2 cellular contexts compared by ENCODE assay signal in the genomic region with DNA sequence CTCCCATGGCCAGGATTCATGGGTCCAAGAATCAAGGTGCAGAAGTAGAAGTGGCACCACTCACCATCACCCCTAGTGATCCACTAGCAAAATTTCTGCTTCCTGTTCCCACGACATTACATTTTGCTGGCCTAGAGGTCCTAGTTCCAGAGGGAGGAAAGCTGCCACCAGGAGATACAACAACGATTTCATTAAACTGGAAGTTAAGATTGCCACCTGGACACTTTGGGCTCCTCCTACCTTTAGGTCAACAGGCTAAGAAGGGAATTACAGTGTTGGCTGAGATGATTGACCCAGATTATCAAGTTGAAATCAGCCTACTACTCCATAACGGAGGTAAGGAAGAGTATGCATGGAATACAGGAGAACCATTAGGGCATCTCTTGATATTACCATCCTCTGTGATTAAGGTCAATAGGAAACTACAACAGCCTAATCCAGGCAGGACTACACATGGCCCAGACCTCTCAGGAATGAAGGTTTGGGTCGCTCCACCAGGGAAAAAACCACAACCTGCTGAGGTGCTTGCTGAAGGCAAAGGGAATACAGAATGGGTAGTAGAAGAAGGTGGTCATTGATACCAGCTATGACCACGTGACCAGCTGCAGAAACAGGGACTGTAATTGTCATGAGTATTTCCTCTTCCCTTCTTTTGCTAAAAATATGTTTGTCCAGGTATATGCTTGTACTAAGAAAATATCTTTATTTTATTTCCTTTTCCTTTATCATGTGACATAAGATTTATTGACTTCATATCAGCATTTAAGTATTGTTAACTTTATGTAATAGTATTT.
TF ChIP-seq lines count a peak whose summit lies in the region.
"Not testable (repeated sequence)": the region's sequence is repeated elsewhere in the genome, so short reads cannot be mapped to it uniquely, and the experiment has no call there.

No MANE protein-coding gene starts in this region.

TF ChIP-seq in K562, 482 proteins besides CTCF, POLR2A, EP300 and RAD21:
- TF ChIP-seq TFE3 (CRISPR knock-in tag; IDR thresholded peaks at IDR 0.05) (peak; percentile 90), CBFA2T3 (IDR thresholded peaks at IDR 0.05) (peak; percentile 61), TCF3 (CRISPR knock-in tag; IDR thresholded peaks at IDR 0.05) (peak; percentile 67), NFIX (CRISPR knock-in tag; IDR thresholded peaks at IDR 0.05; ENCODE audit: low read depth) (0 out of 2 replicates have a peak, but pooled peaks have one; percentile 2), RAD51 (IDR thresholded peaks at IDR 0.05; ENCODE audit: borderline replicate concordance, low read depth) (peak; percentile 75), KLF16 (IDR thresholded peaks at IDR 0.05) (peak; percentile 36; the same call in 1 of the 2 replicates), TEAD4 (IDR thresholded peaks at IDR 0.05; ENCODE audit: low read length) (peak; percentile 55; the same call in 1 of the 2 replicates), GATA2 (CRISPR knock-in tag; IDR thresholded peaks at IDR 0.05) (0 out of 2 replicates have a peak, but pooled peaks have one; percentile 28), FOXA3 (CRISPR knock-in tag; conservative IDR thresholded peaks at IDR 0.05 in 1 of 2, IDR thresholded peaks at IDR 0.05 in 1 of 2) (0 out of 4 replicates have a peak, but pooled peaks of 1 of the 2 experiments have one; percentile 15), NR2C1 (IDR thresholded peaks at IDR 0.05) (peak; percentile 18; the same call in 1 of the 2 replicates), ARID1B (IDR thresholded peaks at IDR 0.05) (peak; percentile 55), TAL1 (IDR thresholded peaks at IDR 0.05) (peak; percentile 54), USF1 (CRISPR knock-in tag; IDR thresholded peaks at IDR 0.05) (peak; percentile 61; the same call in 1 of the 2 replicates), ETV5 (CRISPR knock-in tag; IDR thresholded peaks at IDR 0.05; ENCODE audit: low read depth) (0 out of 2 replicates have a peak, but pooled peaks have one; percentile 26), NCOR1 (IDR thresholded peaks at IDR 0.05) (peak; percentile 29; the same call in 1 of the 2 replicates), CBFA2T2 (conservative IDR thresholded peaks at IDR 0.05) (peak; percentile 45)
- not testable (repeated sequence) for TF ChIP-seq TEAD4 (CRISPR knock-in tag; IDR thresholded peaks at IDR 0.05; ENCODE audit: borderline replicate concordance); NR2C1 (tag; IDR thresholded peaks at IDR 0.05)
- TF ChIP-seq, protein P1, sequence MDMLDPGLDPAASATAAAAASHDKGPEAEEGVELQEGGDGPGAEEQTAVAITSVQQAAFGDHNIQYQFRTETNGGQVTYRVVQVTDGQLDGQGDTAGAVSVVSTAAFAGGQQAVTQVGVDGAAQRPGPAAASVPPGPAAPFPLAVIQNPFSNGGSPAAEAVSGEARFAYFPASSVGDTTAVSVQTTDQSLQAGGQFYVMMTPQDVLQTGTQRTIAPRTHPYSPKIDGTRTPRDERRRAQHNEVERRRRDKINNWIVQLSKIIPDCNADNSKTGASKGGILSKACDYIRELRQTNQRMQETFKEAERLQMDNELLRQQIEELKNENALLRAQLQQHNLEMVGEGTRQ (CRISPR knock-in tag; IDR thresholded peaks at IDR 0.05): peak; percentile 47; the same call in 1 of the 2 replicates
TF ChIP-seq in K562: peak in this region for 17; not testable (repeated sequence) for 465.

TF ChIP-seq in HepG2, 621 proteins besides CTCF, POLR2A, EP300 and RAD21:
- TF ChIP-seq RAD51 (IDR thresholded peaks at IDR 0.05; ENCODE audit: borderline replicate concordance): peak; percentile 31; the same call in 1 of the 2 replicates
TF ChIP-seq in HepG2: peak in this region for 1; not testable (repeated sequence) for 620.
